In the genomic region with DNA sequence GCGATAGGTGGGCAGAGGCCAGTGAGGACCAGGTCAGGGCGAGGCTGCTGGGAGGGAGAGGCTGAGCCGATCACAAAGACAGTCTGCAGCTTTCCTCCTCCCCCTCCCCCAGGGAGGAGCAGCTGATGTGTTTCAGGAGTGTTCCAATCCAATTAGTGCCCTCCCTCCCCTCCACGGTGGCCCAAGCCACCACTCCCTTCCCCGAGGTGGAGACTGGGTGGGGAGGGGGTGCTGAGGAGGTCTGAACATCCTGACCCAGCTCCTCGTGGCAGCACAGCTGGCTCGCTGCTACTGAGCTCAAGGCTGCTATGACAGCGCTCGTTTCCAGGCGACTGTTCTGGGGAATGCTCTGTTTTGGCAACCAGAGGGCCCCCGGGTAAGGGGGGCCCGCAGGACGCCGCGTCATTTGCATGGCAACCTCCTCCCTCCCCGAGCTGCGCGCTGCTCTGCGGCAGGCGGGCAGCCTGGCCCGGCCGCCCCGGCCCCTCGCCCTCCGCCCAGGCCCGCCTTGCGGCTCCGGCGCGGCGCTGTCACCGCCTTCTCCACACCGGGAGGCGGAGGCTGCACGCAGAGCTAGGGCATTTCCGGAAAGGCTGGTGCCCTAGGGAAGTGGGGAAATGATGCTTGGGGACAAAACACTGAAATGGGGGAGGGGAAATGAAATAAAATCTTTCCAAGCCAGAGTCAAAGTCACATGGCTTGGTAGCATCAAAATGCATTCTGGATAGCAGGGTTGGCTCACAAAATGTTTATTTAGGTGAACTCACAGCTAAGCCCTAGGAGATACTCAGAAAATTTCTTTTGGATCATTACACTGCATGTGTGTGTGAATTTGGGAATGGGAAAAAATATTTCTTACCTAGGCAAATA, we compare ENCODE assay signal across 8 cellular contexts.
DNase-seq lines count a peak whose midpoint lies in the region; ATAC-seq, FAIRE-seq and TF ChIP-seq lines count a peak whose summit lies in the region.

No MANE protein-coding gene starts in this region.

- FAIRE-seq in bronchial epithelial cell (lab: Jason Lieb, UNC): no peak
- FAIRE-seq in small intestine (lab: Jason Lieb, UNC): no peak

- DNase-seq in SIG-M5 treated with dmso at 0.1 percent for 504 hours (lab: John Stamatoyannopoulos, UW; ENCODE audit: unreplicated experiment): peak; percentile 77
- no peak for DNase-seq in SIG-M5 (lab: John Stamatoyannopoulos, UW)
- peak; percentile 98 for DNase-seq in NCI-H2171 (lab: John Stamatoyannopoulos, UW)
- DNase-seq in WTC11 (ENCODE audit: low spot score): peak; percentile 92
- DNase-seq in bronchial epithelial cell (ENCODE audit: low read depth): peak; percentile 65
- peak; percentile 78 to 84 (median 81) for DNase-seq in immature natural killer cell
- peak; percentile 77 for DNase-seq in small intestine

- H3K9me3 ChIP-seq in small intestine (ENCODE audit: control insufficient read depth, low read depth): no peaks in the 10 kb centered on the region

- ATAC-seq in HG03066 (IDR thresholded peaks at IDR 0.05; ENCODE audit: low read depth, unreplicated experiment) (peak; percentile 62), WTC11 (peak; percentile 80)

- H3K4me1 ChIP-seq in small intestine (ENCODE audit: control insufficient read depth in 2 of 2, insufficient read depth in 1 of 2, low read depth in 1 of 2, low read length in 1 of 2): peaks cover 7 to 13% of the 10 kb centered on the region in 2 donors

- H3K27ac ChIP-seq in small intestine (ENCODE audit: low read depth in 1 of 2, low read length in 1 of 2): peak overlapping the region; percentile 82 to 93

- H3K4me3 Mint-ChIP-seq in WTC11: peak overlapping the region; percentile 66
- H3K4me3 Mint-ChIP-seq in immature natural killer cell: peak overlapping the region; percentile 78 to 90 (median 84)

- CTCF ChIA-PET in WTC11 (lab: Charles Lee): interaction anchor here (0.6 to 3.9 kb wide), 20 partner anchors 23 to 108 kb away, joined by 3 to 37 read pairs (median 5); partner anchors contain the start of gene PIM1

- TF ChIP-seq CTCF in WTC11 (IDR thresholded peaks at IDR 0.05) (no peak), bronchial epithelial cell (IDR thresholded peaks at IDR 0.05; ENCODE audit: insufficient read depth, low read length, severe bottlenecking) (no peak)

- H3K27ac Mint-ChIP-seq in WTC11 (peak overlapping the region; percentile 94), immature natural killer cell (peak overlapping the region; percentile 83 to 95 (median 90))

- H3K27me3 ChIP-seq in bronchial epithelial cell (ENCODE audit: control insufficient read depth, insufficient read depth, low read length) (no peaks in the 10 kb centered on the region), small intestine (ENCODE audit: control insufficient read depth in 2 of 2, insufficient read depth in 2 of 2, low read length in 2 of 2) (no peaks in the 10 kb centered on the region)

- H3K4me1 Mint-ChIP-seq in WTC11 (peaks cover 62% of the 10 kb centered on the region), immature natural killer cell (peaks cover 30 to 40% of the 10 kb centered on the region in 2 donors)

- WGBS in small intestine, 3 donors: 1 to 3% (median 2%) methylated on average over 25 to 36 of the region's 36 CpGs

- no peaks in the 10 kb centered on the region for H3K36me3 Mint-ChIP-seq in WTC11
- H3K36me3 Mint-ChIP-seq in immature natural killer cell: no peaks in the 10 kb centered on the region

- POLR2A ChIA-PET in WTC11 (lab: Charles Lee): interaction anchor here (0.6 to 4.0 kb wide), 17 partner anchors 8 to 68 kb away, joined by 3 to 38 read pairs (median 4); partner anchors contain the start of gene PIM1

- no peaks in the 10 kb centered on the region for H3K36me3 ChIP-seq in bronchial epithelial cell (ENCODE audit: control insufficient read depth, insufficient read depth, low read length)
- no peaks in the 10 kb centered on the region for H3K36me3 ChIP-seq in small intestine (ENCODE audit: control insufficient read depth in 2 of 2, insufficient read depth in 2 of 2, low read length in 2 of 2)

- peak overlapping the region; percentile 31 for H3K4me3 ChIP-seq in bronchial epithelial cell (ENCODE audit: low read depth, low read length)
- peak overlapping the region in 1 of 2 donors; percentile 29 for H3K4me3 ChIP-seq in small intestine (ENCODE audit: low read depth in 1 of 2, low read length in 2 of 2)

- H3K27me3 Mint-ChIP-seq in WTC11 (ENCODE audit: low read depth): no peaks in the 10 kb centered on the region; the same call in 1 of the 2 replicates
- H3K27me3 Mint-ChIP-seq in immature natural killer cell (ENCODE audit: low read depth in 3 of 3): peaks cover 0 to 14% (median 2%) of the 10 kb centered on the region in 3 donors

- H3K9me3 Mint-ChIP-seq in WTC11: no peaks in the 10 kb centered on the region
- peaks cover 0 to 2% (median 0%) of the 10 kb centered on the region in 6 donors for H3K9me3 Mint-ChIP-seq in immature natural killer cell

TF ChIP-seq in WTC11, 78 proteins besides CTCF, POLR2A, EP300 and RAD21 (continues in another document):
- TF ChIP-seq ZNF671 (CRISPR knock-in tag; IDR thresholded peaks at IDR 0.05) (0 out of 2 replicates have a peak, but pooled peaks have one; percentile 34), MYBL2 (CRISPR knock-in tag; IDR thresholded peaks at IDR 0.05) (no peak), CREM (CRISPR knock-in tag; IDR thresholded peaks at IDR 0.05) (0 out of 2 replicates have a peak, but pooled peaks have one; percentile 33), USF2 (CRISPR knock-in tag; IDR thresholded peaks at IDR 0.05) (no peak), NR1H2 (CRISPR knock-in tag; IDR thresholded peaks at IDR 0.05) (no peak), EMX1 (CRISPR knock-in tag; IDR thresholded peaks at IDR 0.05) (0 out of 2 replicates have a peak, but pooled peaks have one; percentile 1), FOXK1 (CRISPR knock-in tag; IDR thresholded peaks at IDR 0.05) (peak; percentile 56; the same call in 1 of the 2 replicates)
- TF ChIP-seq, protein P1, sequence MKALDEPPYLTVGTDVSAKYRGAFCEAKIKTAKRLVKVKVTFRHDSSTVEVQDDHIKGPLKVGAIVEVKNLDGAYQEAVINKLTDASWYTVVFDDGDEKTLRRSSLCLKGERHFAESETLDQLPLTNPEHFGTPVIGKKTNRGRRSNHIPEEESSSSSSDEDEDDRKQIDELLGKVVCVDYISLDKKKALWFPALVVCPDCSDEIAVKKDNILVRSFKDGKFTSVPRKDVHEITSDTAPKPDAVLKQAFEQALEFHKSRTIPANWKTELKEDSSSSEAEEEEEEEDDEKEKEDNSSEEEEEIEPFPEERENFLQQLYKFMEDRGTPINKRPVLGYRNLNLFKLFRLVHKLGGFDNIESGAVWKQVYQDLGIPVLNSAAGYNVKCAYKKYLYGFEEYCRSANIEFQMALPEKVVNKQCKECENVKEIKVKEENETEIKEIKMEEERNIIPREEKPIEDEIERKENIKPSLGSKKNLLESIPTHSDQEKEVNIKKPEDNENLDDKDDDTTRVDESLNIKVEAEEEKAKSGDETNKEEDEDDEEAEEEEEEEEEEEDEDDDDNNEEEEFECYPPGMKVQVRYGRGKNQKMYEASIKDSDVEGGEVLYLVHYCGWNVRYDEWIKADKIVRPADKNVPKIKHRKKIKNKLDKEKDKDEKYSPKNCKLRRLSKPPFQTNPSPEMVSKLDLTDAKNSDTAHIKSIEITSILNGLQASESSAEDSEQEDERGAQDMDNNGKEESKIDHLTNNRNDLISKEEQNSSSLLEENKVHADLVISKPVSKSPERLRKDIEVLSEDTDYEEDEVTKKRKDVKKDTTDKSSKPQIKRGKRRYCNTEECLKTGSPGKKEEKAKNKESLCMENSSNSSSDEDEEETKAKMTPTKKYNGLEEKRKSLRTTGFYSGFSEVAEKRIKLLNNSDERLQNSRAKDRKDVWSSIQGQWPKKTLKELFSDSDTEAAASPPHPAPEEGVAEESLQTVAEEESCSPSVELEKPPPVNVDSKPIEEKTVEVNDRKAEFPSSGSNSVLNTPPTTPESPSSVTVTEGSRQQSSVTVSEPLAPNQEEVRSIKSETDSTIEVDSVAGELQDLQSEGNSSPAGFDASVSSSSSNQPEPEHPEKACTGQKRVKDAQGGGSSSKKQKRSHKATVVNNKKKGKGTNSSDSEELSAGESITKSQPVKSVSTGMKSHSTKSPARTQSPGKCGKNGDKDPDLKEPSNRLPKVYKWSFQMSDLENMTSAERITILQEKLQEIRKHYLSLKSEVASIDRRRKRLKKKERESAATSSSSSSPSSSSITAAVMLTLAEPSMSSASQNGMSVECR (CRISPR knock-in tag; IDR thresholded peaks at IDR 0.05; ENCODE audit: borderline replicate concordance): no peak
- TF ChIP-seq, protein P2, sequence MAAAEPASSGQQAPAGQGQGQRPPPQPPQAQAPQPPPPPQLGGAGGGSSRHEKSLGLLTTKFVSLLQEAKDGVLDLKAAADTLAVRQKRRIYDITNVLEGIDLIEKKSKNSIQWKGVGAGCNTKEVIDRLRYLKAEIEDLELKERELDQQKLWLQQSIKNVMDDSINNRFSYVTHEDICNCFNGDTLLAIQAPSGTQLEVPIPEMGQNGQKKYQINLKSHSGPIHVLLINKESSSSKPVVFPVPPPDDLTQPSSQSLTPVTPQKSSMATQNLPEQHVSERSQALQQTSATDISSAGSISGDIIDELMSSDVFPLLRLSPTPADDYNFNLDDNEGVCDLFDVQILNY (CRISPR knock-in tag; IDR thresholded peaks at IDR 0.05): 0 out of 2 replicates have a peak, but pooled peaks have one; percentile 52
